In genomic region chrX:4706961-4707360, GRCh38 we compare ENCODE assay signal across 8 cellular contexts.
"Had no signal": no experiment of that assay in that cellular context is flagged by ENCODE, and none has a peak within 500 bp of the region (broad histone marks: within the 10 kb centered on the region; RNA-seq: fewer than 3 reads in every experiment).

No MANE protein-coding gene starts in this region.

- H3K9me3 ChIP-seq: HAP-1 had no signal

- H3K4me2 ChIP-seq: GM23338 had no signal

- DNase-seq: GM23248, H7, H9, HCEC 1CT, HFFc6 had no signal

- H2AFZ ChIP-seq: GM23248, GM23338 had no signal

- H3K36me3 ChIP-seq: HAP-1 had no signal

- H3K9ac ChIP-seq: GM23248 had no signal

- H3K4me1 ChIP-seq: HAP-1 had no signal

- ATAC-seq: GM23338, HCT116 had no signal

- H3K4me3 ChIP-seq: GM23248, GM23338, HAP-1 had no signal

- H3K27ac ChIP-seq: GM23248 had no signal
